ENCODE assay signal across 1 cellular context in genomic region chr17:930258-930657, GRCh38.
A peak's percentile ranks its signal among the peaks of the same experiment; 100 is the strongest.
TF ChIP-seq lines count a peak whose summit lies in the region.

No MANE protein-coding gene starts in this region.

TF ChIP-seq in HepG2, 621 proteins besides CTCF, POLR2A, EP300 and RAD21 (continued from another document and continues in another):
- TF ChIP-seq ZNF646 (CRISPR knock-in tag; IDR thresholded peaks at IDR 0.05) (peak; percentile 95), SIX1 (CRISPR knock-in tag; IDR thresholded peaks at IDR 0.05; ENCODE audit: borderline replicate concordance) (peak; percentile 75), MBD4 (IDR thresholded peaks at IDR 0.05; ENCODE audit: borderline replicate concordance, low read length) (peak; percentile 95), SRSF4 (IDR thresholded peaks at IDR 0.05; ENCODE audit: low read depth, low read length, poor library complexity, severe bottlenecking) (no peak), SNRNP70 (IDR thresholded peaks at IDR 0.05; ENCODE audit: low read depth, low read length) (no peak), ZNF781 (CRISPR knock-in tag; IDR thresholded peaks at IDR 0.05; ENCODE audit: borderline replicate concordance, not compliant biosample characterization) (no peak), RORA (CRISPR knock-in tag; IDR thresholded peaks at IDR 0.05) (no peak), LRRFIP1 (CRISPR knock-in tag; conservative IDR thresholded peaks at IDR 0.05) (no peak), HES4 (CRISPR knock-in tag; IDR thresholded peaks at IDR 0.05; ENCODE audit: borderline replicate concordance) (no peak), TEAD2 (CRISPR knock-in tag; IDR thresholded peaks at IDR 0.05) (no peak), REXO4 (CRISPR knock-in tag; IDR thresholded peaks at IDR 0.05; ENCODE audit: borderline replicate concordance) (no peak; the same call in 1 of the 2 replicates), ZNF232 (CRISPR knock-in tag; IDR thresholded peaks at IDR 0.05; ENCODE audit: borderline replicate concordance) (0 out of 2 replicates have a peak, but pooled peaks have one; percentile 47), MEIS2 (CRISPR knock-in tag; IDR thresholded peaks at IDR 0.05) (peak; percentile 81; the same call in 1 of the 2 replicates), SAFB2 (CRISPR knock-in tag; IDR thresholded peaks at IDR 0.05; ENCODE audit: borderline replicate concordance, low read depth) (no peak; the same call in 1 of the 2 replicates), TSC22D2 (CRISPR knock-in tag; IDR thresholded peaks at IDR 0.05; ENCODE audit: borderline replicate concordance) (0 out of 2 replicates have a peak, but pooled peaks have one; percentile 53), ZNF10 (CRISPR knock-in tag; IDR thresholded peaks at IDR 0.05; ENCODE audit: borderline replicate concordance, low read depth) (no peak), ATF5 (CRISPR knock-in tag; IDR thresholded peaks at IDR 0.05; ENCODE audit: low read depth) (no peak), ZNF343 (CRISPR knock-in tag; IDR thresholded peaks at IDR 0.05) (no peak), KDM1A (CRISPR knock-in tag; IDR thresholded peaks at IDR 0.05) (0 out of 2 replicates have a peak, but pooled peaks have one; percentile 16), REL (CRISPR knock-in tag; conservative IDR thresholded peaks at IDR 0.05) (no peak), ZNF20 (CRISPR knock-in tag; IDR thresholded peaks at IDR 0.05) (no peak), NCOR1 (IDR thresholded peaks at IDR 0.05; ENCODE audit: borderline replicate concordance, low read length) (peak; percentile 99), HOXA9 (CRISPR knock-in tag; IDR thresholded peaks at IDR 0.05; ENCODE audit: borderline replicate concordance) (no peak), ASH2L (IDR thresholded peaks at IDR 0.05; ENCODE audit: insufficient read length, low read depth, low read length) (peak; percentile 77)
- TF ChIP-seq, protein P1, sequence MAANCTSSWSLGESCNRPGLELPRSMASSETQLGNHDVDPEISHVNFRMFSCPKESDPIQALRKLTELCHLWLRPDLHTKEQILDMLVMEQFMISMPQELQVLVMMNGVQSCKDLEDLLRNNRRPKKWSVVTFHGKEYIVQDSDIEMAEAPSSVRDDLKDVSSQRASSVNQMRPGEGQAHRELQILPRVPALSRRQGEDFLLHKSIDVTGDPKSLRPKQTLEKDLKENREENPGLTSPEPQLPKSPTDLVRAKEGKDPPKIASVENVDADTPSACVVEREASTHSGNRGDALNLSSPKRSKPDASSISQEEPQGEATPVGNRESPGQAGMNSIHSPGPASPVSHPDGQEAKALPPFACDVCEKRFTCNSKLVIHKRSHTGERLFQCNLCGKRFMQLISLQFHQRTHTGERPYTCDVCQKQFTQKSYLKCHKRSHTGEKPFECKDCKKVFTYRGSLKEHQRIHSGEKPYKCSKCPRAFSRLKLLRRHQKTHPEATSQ (CRISPR knock-in tag; IDR thresholded peaks at IDR 0.05; ENCODE audit: borderline replicate concordance): no peak; the same call in 1 of the 2 replicates
- TF ChIP-seq, protein P2, sequence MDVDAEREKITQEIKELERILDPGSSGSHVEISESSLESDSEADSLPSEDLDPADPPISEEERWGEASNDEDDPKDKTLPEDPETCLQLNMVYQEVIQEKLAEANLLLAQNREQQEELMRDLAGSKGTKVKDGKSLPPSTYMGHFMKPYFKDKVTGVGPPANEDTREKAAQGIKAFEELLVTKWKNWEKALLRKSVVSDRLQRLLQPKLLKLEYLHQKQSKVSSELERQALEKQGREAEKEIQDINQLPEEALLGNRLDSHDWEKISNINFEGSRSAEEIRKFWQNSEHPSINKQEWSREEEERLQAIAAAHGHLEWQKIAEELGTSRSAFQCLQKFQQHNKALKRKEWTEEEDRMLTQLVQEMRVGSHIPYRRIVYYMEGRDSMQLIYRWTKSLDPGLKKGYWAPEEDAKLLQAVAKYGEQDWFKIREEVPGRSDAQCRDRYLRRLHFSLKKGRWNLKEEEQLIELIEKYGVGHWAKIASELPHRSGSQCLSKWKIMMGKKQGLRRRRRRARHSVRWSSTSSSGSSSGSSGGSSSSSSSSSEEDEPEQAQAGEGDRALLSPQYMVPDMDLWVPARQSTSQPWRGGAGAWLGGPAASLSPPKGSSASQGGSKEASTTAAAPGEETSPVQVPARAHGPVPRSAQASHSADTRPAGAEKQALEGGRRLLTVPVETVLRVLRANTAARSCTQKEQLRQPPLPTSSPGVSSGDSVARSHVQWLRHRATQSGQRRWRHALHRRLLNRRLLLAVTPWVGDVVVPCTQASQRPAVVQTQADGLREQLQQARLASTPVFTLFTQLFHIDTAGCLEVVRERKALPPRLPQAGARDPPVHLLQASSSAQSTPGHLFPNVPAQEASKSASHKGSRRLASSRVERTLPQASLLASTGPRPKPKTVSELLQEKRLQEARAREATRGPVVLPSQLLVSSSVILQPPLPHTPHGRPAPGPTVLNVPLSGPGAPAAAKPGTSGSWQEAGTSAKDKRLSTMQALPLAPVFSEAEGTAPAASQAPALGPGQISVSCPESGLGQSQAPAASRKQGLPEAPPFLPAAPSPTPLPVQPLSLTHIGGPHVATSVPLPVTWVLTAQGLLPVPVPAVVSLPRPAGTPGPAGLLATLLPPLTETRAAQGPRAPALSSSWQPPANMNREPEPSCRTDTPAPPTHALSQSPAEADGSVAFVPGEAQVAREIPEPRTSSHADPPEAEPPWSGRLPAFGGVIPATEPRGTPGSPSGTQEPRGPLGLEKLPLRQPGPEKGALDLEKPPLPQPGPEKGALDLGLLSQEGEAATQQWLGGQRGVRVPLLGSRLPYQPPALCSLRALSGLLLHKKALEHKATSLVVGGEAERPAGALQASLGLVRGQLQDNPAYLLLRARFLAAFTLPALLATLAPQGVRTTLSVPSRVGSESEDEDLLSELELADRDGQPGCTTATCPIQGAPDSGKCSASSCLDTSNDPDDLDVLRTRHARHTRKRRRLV (CRISPR knock-in tag; IDR thresholded peaks at IDR 0.05): no peak
- TF ChIP-seq, protein P3, sequence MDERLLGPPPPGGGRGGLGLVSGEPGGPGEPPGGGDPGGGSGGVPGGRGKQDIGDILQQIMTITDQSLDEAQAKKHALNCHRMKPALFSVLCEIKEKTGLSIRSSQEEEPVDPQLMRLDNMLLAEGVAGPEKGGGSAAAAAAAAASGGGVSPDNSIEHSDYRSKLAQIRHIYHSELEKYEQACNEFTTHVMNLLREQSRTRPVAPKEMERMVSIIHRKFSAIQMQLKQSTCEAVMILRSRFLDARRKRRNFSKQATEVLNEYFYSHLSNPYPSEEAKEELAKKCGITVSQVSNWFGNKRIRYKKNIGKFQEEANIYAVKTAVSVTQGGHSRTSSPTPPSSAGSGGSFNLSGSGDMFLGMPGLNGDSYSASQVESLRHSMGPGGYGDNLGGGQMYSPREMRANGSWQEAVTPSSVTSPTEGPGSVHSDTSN (CRISPR knock-in tag; IDR thresholded peaks at IDR 0.05): peak; percentile 65
- TF ChIP-seq, protein P4, sequence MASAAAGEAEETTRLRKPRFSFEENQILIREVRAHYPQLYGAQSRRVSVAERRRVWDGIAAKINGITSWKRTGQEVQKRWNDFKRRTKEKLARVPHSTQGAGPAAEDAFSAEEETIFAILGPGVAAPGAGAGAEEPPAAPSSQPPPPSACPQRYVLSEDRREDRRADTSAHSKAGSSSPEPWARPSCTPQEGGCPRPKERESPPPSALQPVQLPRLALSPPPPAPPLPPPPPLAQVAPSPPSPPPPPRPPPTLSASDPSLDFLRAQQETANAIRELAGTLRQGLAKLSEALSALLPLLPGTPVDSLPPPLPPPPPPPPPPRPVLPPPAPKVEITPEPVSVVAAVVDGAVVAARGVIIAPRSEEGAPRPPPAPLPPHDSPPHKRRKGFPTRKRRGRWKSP (CRISPR knock-in tag; IDR thresholded peaks at IDR 0.05): peak; percentile 48; the same call in 1 of the 2 replicates
- TF ChIP-seq, protein P5, sequence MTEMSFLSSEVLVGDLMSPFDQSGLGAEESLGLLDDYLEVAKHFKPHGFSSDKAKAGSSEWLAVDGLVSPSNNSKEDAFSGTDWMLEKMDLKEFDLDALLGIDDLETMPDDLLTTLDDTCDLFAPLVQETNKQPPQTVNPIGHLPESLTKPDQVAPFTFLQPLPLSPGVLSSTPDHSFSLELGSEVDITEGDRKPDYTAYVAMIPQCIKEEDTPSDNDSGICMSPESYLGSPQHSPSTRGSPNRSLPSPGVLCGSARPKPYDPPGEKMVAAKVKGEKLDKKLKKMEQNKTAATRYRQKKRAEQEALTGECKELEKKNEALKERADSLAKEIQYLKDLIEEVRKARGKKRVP (CRISPR knock-in tag; IDR thresholded peaks at IDR 0.05): peak in 1 of 2 experiments; percentile 86; a peak in 2 of 4 replicates
- TF ChIP-seq, protein P6, sequence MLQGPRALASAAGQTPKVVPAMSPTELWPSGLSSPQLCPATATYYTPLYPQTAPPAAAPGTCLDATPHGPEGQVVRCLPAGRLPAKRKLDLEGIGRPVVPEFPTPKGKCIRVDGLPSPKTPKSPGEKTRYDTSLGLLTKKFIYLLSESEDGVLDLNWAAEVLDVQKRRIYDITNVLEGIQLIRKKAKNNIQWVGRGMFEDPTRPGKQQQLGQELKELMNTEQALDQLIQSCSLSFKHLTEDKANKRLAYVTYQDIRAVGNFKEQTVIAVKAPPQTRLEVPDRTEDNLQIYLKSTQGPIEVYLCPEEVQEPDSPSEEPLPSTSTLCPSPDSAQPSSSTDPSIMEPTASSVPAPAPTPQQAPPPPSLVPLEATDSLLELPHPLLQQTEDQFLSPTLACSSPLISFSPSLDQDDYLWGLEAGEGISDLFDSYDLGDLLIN (CRISPR knock-in tag; IDR thresholded peaks at IDR 0.05; ENCODE audit: borderline replicate concordance): no peak
- TF ChIP-seq, protein P7, sequence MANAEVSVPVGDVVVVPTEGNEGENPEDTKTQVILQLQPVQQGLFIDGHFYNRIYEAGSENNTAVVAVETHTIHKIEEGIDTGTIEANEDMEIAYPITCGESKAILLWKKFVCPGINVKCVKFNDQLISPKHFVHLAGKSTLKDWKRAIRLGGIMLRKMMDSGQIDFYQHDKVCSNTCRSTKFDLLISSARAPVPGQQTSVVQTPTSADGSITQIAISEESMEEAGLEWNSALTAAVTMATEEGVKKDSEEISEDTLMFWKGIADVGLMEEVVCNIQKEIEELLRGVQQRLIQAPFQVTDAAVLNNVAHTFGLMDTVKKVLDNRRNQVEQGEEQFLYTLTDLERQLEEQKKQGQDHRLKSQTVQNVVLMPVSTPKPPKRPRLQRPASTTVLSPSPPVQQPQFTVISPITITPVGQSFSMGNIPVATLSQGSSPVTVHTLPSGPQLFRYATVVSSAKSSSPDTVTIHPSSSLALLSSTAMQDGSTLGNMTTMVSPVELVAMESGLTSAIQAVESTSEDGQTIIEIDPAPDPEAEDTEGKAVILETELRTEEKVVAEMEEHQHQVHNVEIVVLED (CRISPR knock-in tag; IDR thresholded peaks at IDR 0.05; ENCODE audit: borderline replicate concordance): peak; percentile 60; the same call in 1 of the 2 replicates
- TF ChIP-seq, protein P8, sequence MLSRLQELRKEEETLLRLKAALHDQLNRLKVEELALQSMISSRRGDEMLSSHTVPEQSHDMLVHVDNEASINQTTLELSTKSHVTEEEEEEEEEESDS (CRISPR knock-in tag; IDR thresholded peaks at IDR 0.05; ENCODE audit: borderline replicate concordance): peak; percentile 34; the same call in 1 of the 2 replicates
